1 cellular context compared by ENCODE assay signal in the genomic region with DNA sequence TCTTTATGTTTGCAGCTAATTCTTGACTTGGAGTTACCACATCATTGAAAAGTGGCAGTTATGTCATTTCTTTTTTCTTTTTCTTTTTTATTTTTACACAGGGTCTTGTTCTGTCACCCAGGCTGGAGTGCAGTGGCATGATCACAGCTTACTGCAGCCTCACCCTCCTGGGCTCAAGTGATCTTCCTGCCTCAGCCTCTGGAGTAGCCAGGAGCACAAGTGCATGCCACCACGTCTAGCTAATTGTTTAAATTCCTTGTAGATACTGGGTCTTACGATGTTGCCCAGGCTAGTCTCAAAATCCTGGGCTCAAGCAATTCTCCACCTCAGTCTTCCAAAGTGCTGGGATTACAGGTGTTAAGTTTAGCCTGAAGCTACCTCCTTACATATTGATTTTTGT.
TF ChIP-seq lines count a peak whose summit lies in the region.

No MANE protein-coding gene starts in this region.

TF ChIP-seq in HEK293T, 16 proteins besides CTCF, POLR2A, EP300 and RAD21 (continued from another document):
- TF ChIP-seq, protein P1, sequence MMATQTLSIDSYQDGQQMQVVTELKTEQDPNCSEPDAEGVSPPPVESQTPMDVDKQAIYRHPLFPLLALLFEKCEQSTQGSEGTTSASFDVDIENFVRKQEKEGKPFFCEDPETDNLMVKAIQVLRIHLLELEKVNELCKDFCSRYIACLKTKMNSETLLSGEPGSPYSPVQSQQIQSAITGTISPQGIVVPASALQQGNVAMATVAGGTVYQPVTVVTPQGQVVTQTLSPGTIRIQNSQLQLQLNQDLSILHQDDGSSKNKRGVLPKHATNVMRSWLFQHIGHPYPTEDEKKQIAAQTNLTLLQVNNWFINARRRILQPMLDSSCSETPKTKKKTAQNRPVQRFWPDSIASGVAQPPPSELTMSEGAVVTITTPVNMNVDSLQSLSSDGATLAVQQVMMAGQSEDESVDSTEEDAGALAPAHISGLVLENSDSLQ (IDR thresholded peaks at IDR 0.05): no peak
- TF ChIP-seq SUZ12 (IDR thresholded peaks at IDR 0.05) (no peak), ARNT (IDR thresholded peaks at IDR 0.05) (no peak), NFRKB (IDR thresholded peaks at IDR 0.05) (no peak), BHLHE40 (IDR thresholded peaks at IDR 0.05; ENCODE audit: borderline replicate concordance) (no peak)
